ENCODE assay signal across 10 cellular contexts in the genomic region with DNA sequence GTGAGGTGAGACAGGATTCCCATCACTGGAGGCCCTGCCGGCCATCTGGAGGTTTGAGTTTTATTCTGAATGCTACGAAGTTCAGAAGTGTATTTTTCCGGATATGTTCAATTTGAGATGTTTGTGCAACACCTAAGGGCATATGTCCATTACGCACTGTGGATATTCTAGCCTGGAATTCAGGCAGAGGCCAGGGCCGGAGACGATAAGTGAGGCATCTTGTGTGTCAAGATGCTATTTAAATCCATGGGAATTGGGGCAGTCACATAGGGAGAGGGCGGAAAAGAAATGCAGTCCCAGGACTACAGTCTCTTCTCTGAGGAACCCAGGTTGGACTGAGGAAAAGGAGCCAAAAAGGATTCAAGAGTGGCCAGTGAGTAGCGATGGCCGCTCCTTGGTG. TPM values are rescaled to one million over a fixed set of nuclear protein-coding genes. Genes with fewer than 3 reads are reported as not detected.
DNase-seq lines count a peak whose midpoint lies in the region; ATAC-seq and TF ChIP-seq lines count a peak whose summit lies in the region.
"Had no signal": no experiment of that assay in that cellular context is flagged by ENCODE, and none has a peak within 500 bp of the region (broad histone marks: within the 10 kb centered on the region; RNA-seq: fewer than 3 reads in every experiment).

No MANE protein-coding gene starts in this region.

- H3K4me3 ChIP-seq in gastroesophageal sphincter: no peak overlapping the region
- H3K4me3 ChIP-seq in lower lobe of right lung: no peak overlapping the region

- no peak for TF ChIP-seq POLR2A in gastroesophageal sphincter (IDR thresholded peaks at IDR 0.05)

- 81% methylated on average over 5 to 7 of the region's 9 CpGs for WGBS in gastroesophageal sphincter (ENCODE audit: low coverage in 1 of 2), 2 donors

- H3K4me1 ChIP-seq in gastroesophageal sphincter: peaks cover 0 to 35% (median 8%) of the 10 kb centered on the region in 3 donors
- peaks cover 22% of the 10 kb centered on the region for H3K4me1 ChIP-seq in lower lobe of right lung

- no peaks in the 10 kb centered on the region for H3K36me3 ChIP-seq in gastroesophageal sphincter
- H3K36me3 ChIP-seq in lower lobe of right lung: no peaks in the 10 kb centered on the region

- H3K4me3 Mint-ChIP-seq in activated naive CD4-positive, alpha-beta T cell treated with anti-CD3 and anti-CD28 coated beads for 36 hours: peak overlapping the region; percentile 45
- H3K4me3 Mint-ChIP-seq in activated CD8-positive, alpha-beta T cell treated with anti-CD3 and anti-CD28 coated beads for 36 hours: peak overlapping the region; percentile 96
- peak overlapping the region; percentile 92 for H3K4me3 Mint-ChIP-seq in stimulated activated effector memory CD8-positive, alpha-beta T cell treated with anti-CD3 and anti-CD28 coated beads, Interleukin-12 subunit alpha, Interleukin-12 subunit beta, amount 100 ng/mL, for 72 hours

- H3K9me3 Mint-ChIP-seq in activated naive CD4-positive, alpha-beta T cell treated with anti-CD3 and anti-CD28 coated beads for 36 hours: no peaks in the 10 kb centered on the region
- H3K9me3 Mint-ChIP-seq in activated CD8-positive, alpha-beta T cell treated with anti-CD3 and anti-CD28 coated beads for 36 hours: no peaks in the 10 kb centered on the region
- no peaks in the 10 kb centered on the region for H3K9me3 Mint-ChIP-seq in stimulated activated effector memory CD8-positive, alpha-beta T cell treated with anti-CD3 and anti-CD28 coated beads, Interleukin-12 subunit alpha, Interleukin-12 subunit beta, amount 100 ng/mL, for 72 hours

- peaks cover 5% of the 10 kb centered on the region for H3K36me3 Mint-ChIP-seq in activated naive CD4-positive, alpha-beta T cell treated with anti-CD3 and anti-CD28 coated beads for 36 hours (ENCODE audit: low read depth)
- H3K36me3 Mint-ChIP-seq in activated CD8-positive, alpha-beta T cell treated with anti-CD3 and anti-CD28 coated beads for 36 hours (ENCODE audit: low read depth): peaks cover 20% of the 10 kb centered on the region
- peaks cover 22% of the 10 kb centered on the region for H3K36me3 Mint-ChIP-seq in stimulated activated effector memory CD8-positive, alpha-beta T cell treated with anti-CD3 and anti-CD28 coated beads, Interleukin-12 subunit alpha, Interleukin-12 subunit beta, amount 100 ng/mL, for 72 hours

- no peaks in the 10 kb centered on the region for H3K9me3 ChIP-seq in gastroesophageal sphincter
- H3K9me3 ChIP-seq in lower lobe of right lung: no peaks in the 10 kb centered on the region

- H3K27me3 ChIP-seq in gastroesophageal sphincter (no peaks in the 10 kb centered on the region), lower lobe of right lung (ENCODE audit: low read depth) (no peaks in the 10 kb centered on the region)

- no peak for TF ChIP-seq CTCF in activated CD8-positive, alpha-beta T cell treated with anti-CD3 and anti-CD28 coated beads for 36 hours (IDR thresholded peaks at IDR 0.05)
- TF ChIP-seq CTCF in gastroesophageal sphincter (IDR thresholded peaks at IDR 0.05): no peak
- TF ChIP-seq CTCF in lower lobe of right lung (IDR thresholded peaks at IDR 0.05): no peak

- ATAC-seq in activated CD8-positive, alpha-beta T cell treated with anti-CD3 and anti-CD28 coated beads for 36 hours: no peak
- ATAC-seq in gastroesophageal sphincter (no peak), GM21528 (IDR thresholded peaks at IDR 0.05; ENCODE audit: low FRiP score, unreplicated experiment) (no peak), lower lobe of right lung (no peak)
- ATAC-seq in stimulated activated effector memory CD8-positive, alpha-beta T cell treated with anti-CD3 and anti-CD28 coated beads, Interleukin-12 subunit alpha, Interleukin-12 subunit beta, amount 100 ng/mL, for 72 hours: no peak

- H3K27me3 Mint-ChIP-seq in activated naive CD4-positive, alpha-beta T cell treated with anti-CD3 and anti-CD28 coated beads for 36 hours (ENCODE audit: low read depth): no peaks in the 10 kb centered on the region
- no peaks in the 10 kb centered on the region for H3K27me3 Mint-ChIP-seq in activated CD8-positive, alpha-beta T cell treated with anti-CD3 and anti-CD28 coated beads for 36 hours

- CTCF ChIA-PET in activated naive CD4-positive, alpha-beta T cell treated with anti-CD3 and anti-CD28 coated beads for 36 hours (lab: Charles Lee): interaction anchor here (0.5 kb wide), 1 partner anchor 32 kb away, joined by 3 read pairs; no protein-coding TSS in a partner anchor
- CTCF ChIA-PET in activated CD8-positive, alpha-beta T cell treated with anti-CD3 and anti-CD28 coated beads for 36 hours (lab: Charles Lee): interaction anchor here (1.0 kb wide), 1 partner anchor 28 kb away, joined by 3 read pairs; no protein-coding TSS in a partner anchor

- POLR2A ChIA-PET in activated CD8-positive, alpha-beta T cell treated with anti-CD3 and anti-CD28 coated beads for 36 hours (lab: Charles Lee): interaction anchor here (3.8 kb wide), 1 partner anchor 77 kb away, joined by 30 read pairs; the partner anchor contains the start of gene DCLRE1C

- H3K4me1 Mint-ChIP-seq in activated naive CD4-positive, alpha-beta T cell treated with anti-CD3 and anti-CD28 coated beads for 36 hours (ENCODE audit: low read depth): peaks cover 25% of the 10 kb centered on the region
- H3K4me1 Mint-ChIP-seq in activated CD8-positive, alpha-beta T cell treated with anti-CD3 and anti-CD28 coated beads for 36 hours (ENCODE audit: low read depth): peaks cover 37% of the 10 kb centered on the region
- peaks cover 29% of the 10 kb centered on the region for H3K4me1 Mint-ChIP-seq in stimulated activated effector memory CD8-positive, alpha-beta T cell treated with anti-CD3 and anti-CD28 coated beads, Interleukin-12 subunit alpha, Interleukin-12 subunit beta, amount 100 ng/mL, for 72 hours

- no peak overlapping the region for H3K27ac Mint-ChIP-seq in activated naive CD4-positive, alpha-beta T cell treated with anti-CD3 and anti-CD28 coated beads for 36 hours
- no peak overlapping the region for H3K27ac Mint-ChIP-seq in activated CD8-positive, alpha-beta T cell treated with anti-CD3 and anti-CD28 coated beads for 36 hours
- peak overlapping the region; percentile 38 for H3K27ac Mint-ChIP-seq in stimulated activated effector memory CD8-positive, alpha-beta T cell treated with anti-CD3 and anti-CD28 coated beads, Interleukin-12 subunit alpha, Interleukin-12 subunit beta, amount 100 ng/mL, for 72 hours

- H3K27ac ChIP-seq in gastroesophageal sphincter (peak overlapping the region in 3 of 4 donors; percentile 93 to 96 (median 94)), lower lobe of right lung (no peak overlapping the region)

- intact Hi-C loops in activated naive CD4-positive, alpha-beta T cell treated with anti-CD3 and anti-CD28 coated beads for 36 hours (cut with micrococcal nuclease): loop anchor here (5.0 kb wide), 2 partner anchors 494 to 1529 kb away; partner anchors contain the start of gene SEPHS1
- intact Hi-C loops in activated CD8-positive, alpha-beta T cell treated with anti-CD3 and anti-CD28 coated beads for 36 hours (cut with micrococcal nuclease): no loop called here
- intact Hi-C loops in lower lobe of right lung (cut with DNase I): no loop called here

- no peak for TF ChIP-seq EP300 in gastroesophageal sphincter (IDR thresholded peaks at IDR 0.05)

- DNase-seq in activated naive CD4-positive, alpha-beta T cell treated with anti-CD3 and anti-CD28 coated beads for 36 hours: no peak
- no peak for DNase-seq in activated naive CD4-positive, alpha-beta T cell treated with anti-CD3 and anti-CD28 coated beads, Interleukin-2, amount 50 U/mL, for 16 hours
- DNase-seq in activated CD8-positive, alpha-beta T cell treated with anti-CD3 and anti-CD28 coated beads for 36 hours: no peak
- no peak for DNase-seq in stimulated activated effector memory CD8-positive, alpha-beta T cell treated with anti-CD3 and anti-CD28 coated beads, Interleukin-12 subunit alpha, Interleukin-12 subunit beta, amount 100 ng/mL, for 72 hours (ENCODE audit: low spot score in 2 of 2)
- no peak for DNase-seq in NCI-H69 (lab: John Stamatoyannopoulos, UW)
- no peak for DNase-seq in lower lobe of right lung

RNA-seq across cellular contexts. Expression of gene SUV39H2, which starts 1.9 kb away (rescaled TPM):
- total RNA-seq in activated naive CD4-positive, alpha-beta T cell treated with anti-CD3 and anti-CD28 coated beads for 36 hours: 10 to 100 TPM; 35.8 to 38.2 TPM
- total RNA-seq in activated CD8-positive, alpha-beta T cell treated with anti-CD3 and anti-CD28 coated beads for 36 hours: 10 to 100 TPM; 40.9 to 45.8 TPM
- total RNA-seq in gastroesophageal sphincter: 1 to 10 TPM; 4.4 to 6.2 (median 5.1) TPM
- total RNA-seq in lower lobe of right lung: 4.3 TPM

RNA-seq across cellular contexts. Expression of gene HSPA14, which starts 38.7 kb away (rescaled TPM):
- total RNA-seq in activated naive CD4-positive, alpha-beta T cell treated with anti-CD3 and anti-CD28 coated beads for 36 hours: 10 to 100 TPM; 28.1 to 29.9 TPM
- 10 to 100 TPM; 36.1 to 36.7 TPM for total RNA-seq in activated CD8-positive, alpha-beta T cell treated with anti-CD3 and anti-CD28 coated beads for 36 hours
- total RNA-seq in gastroesophageal sphincter: 10 to 100 TPM in 2 of 4 donors, 1 to 10 TPM in 2; 4.8 to 15.1 (median 9.9) TPM
- total RNA-seq in lower lobe of right lung: 10.4 TPM

RNA-seq across cellular contexts. Expression of gene MSANTD7, which starts 38.7 kb away (rescaled TPM):
- total RNA-seq in activated naive CD4-positive, alpha-beta T cell treated with anti-CD3 and anti-CD28 coated beads for 36 hours: 10 to 100 TPM; 19.6 to 21.3 TPM
- 10 to 100 TPM; 22.5 to 23.9 TPM for total RNA-seq in activated CD8-positive, alpha-beta T cell treated with anti-CD3 and anti-CD28 coated beads for 36 hours
- total RNA-seq in gastroesophageal sphincter (10 to 100 TPM in 3 of 4 donors, 1 to 10 TPM in 1; 8.2 to 15.5 (median 11.6) TPM), lower lobe of right lung (8.0 TPM)

RNA-seq across cellular contexts. Expression of gene CDNF, which starts 38.9 kb away (rescaled TPM):
- total RNA-seq in activated naive CD4-positive, alpha-beta T cell treated with anti-CD3 and anti-CD28 coated beads for 36 hours: 1 to 10 TPM; 1.6 to 1.8 TPM
- total RNA-seq in activated CD8-positive, alpha-beta T cell treated with anti-CD3 and anti-CD28 coated beads for 36 hours: 1 to 10 TPM; 1.5 to 1.8 TPM
- total RNA-seq in gastroesophageal sphincter (1 to 10 TPM in 2 of 4 donors, under 1 TPM in 1, not detected in 1; 0.81 to 6.7 (median 2.3) TPM), lower lobe of right lung (1.3 TPM)
- total RNA-seq: cerebellum, kidney epithelial cell had no signal

Comparison
In these comparisons a context has a peak if more than half of its experiments do, and no peak if none do; other contexts are left out.
1. H3K4me3 Mint-ChIP-seq: peak in every context shown above with its lines; median percentile 96 in activated CD8-positive, alpha-beta T cell treated with anti-CD3 and anti-CD28 coated beads for 36 hours; 92 in stimulated activated effector memory CD8-positive, alpha-beta T cell treated with anti-CD3 and anti-CD28 coated beads, Interleukin-12 subunit alpha, Interleukin-12 subunit beta, amount 100 ng/mL, for 72 hours; 45 in activated naive CD4-positive, alpha-beta T cell treated with anti-CD3 and anti-CD28 coated beads for 36 hours.